25 cellular contexts compared by ENCODE assay signal in the genomic region with DNA sequence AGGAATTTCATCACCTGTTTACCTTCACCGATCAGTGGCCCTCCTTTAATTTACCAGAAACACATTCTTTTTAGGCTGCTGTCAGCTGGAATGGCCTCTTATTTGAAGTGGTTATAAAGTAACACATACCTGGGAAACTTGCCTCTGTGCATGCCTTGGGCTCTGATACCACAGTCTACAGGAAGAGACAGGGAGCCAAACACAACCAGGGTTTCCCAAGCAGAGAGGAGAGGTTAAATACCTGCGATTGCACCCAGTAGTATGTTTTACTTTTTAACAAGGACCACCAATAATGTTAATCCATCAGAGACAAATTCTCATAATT.
"Had no signal": no experiment of that assay in that cellular context is flagged by ENCODE, and none has a peak within 500 bp of the region (broad histone marks: within the 10 kb centered on the region; RNA-seq: fewer than 3 reads in every experiment).

No MANE protein-coding gene starts in this region.

- ATAC-seq: esophagus mucosa; gastrocnemius medialis; left colon; left ventricle myocardium superior; natural killer cell; sciatic nerve; stimulated activated naive CD8-positive, alpha-beta T cell treated with anti-CD3 and anti-CD28 coated beads, Interleukin-15, amount 100 ng/mL, for 72 hours had no signal

- H3K4me1 Mint-ChIP-seq: natural killer cell; stimulated activated naive CD8-positive, alpha-beta T cell treated with anti-CD3 and anti-CD28 coated beads, Interleukin-15, amount 100 ng/mL, for 72 hours had no signal

- H3K9me3 Mint-ChIP-seq: stimulated activated naive CD8-positive, alpha-beta T cell treated with anti-CD3 and anti-CD28 coated beads, Interleukin-15, amount 100 ng/mL, for 72 hours had no signal

- H3K4me1 ChIP-seq: gastrocnemius medialis, pancreas, right atrium auricular region, suprapubic skin, transverse colon had no signal

- H3K9me3 ChIP-seq: neutrophil, pancreas, suprapubic skin had no signal

- H3K36me3 ChIP-seq: gastrocnemius medialis, neutrophil, pancreas, right atrium auricular region, suprapubic skin, transverse colon had no signal

- H3K27me3 ChIP-seq: gastrocnemius medialis, neutrophil, pancreas, right atrium auricular region, transverse colon had no signal

- H3K4me3 ChIP-seq: gastrocnemius medialis, pancreas, right atrium auricular region, smooth muscle cell, suprapubic skin, transverse colon had no signal

- H3K27ac Mint-ChIP-seq: natural killer cell; stimulated activated naive CD8-positive, alpha-beta T cell treated with anti-CD3 and anti-CD28 coated beads, Interleukin-15, amount 100 ng/mL, for 72 hours had no signal

- H3K27ac ChIP-seq: epithelial cell of prostate, gastrocnemius medialis, neutrophil, right atrium auricular region, suprapubic skin, transverse colon had no signal

- H3K4me3 Mint-ChIP-seq: natural killer cell; stimulated activated naive CD8-positive, alpha-beta T cell treated with anti-CD3 and anti-CD28 coated beads, Interleukin-15, amount 100 ng/mL, for 72 hours had no signal

- DNase-seq: cerebellar nuclear complex; cortex of kidney; foreskin fibroblast; gastrocnemius medialis; head of caudate nucleus; kidney glomerular epithelial cell; left colon; left ventricle myocardium superior; mesenchymal stem cell; natural killer cell; pancreas; stimulated activated CD4-positive, alpha-beta T cell treated with anti-CD3 and anti-CD28 coated beads, Interleukin-12 subunit alpha, Interleukin-12 subunit beta, amount 100 ng/mL, for 4 hours; stimulated activated CD4-positive, alpha-beta T cell treated with anti-CD3 and anti-CD28 coated beads, Interleukin-1b, Interleukin-23, amount 100 ng/mL, for 48 hours; stimulated activated CD4-positive, alpha-beta T cell treated with anti-CD3 and anti-CD28 coated beads, Interleukin-4, amount 100 ng/mL, for 1 hour; stimulated activated CD8-positive, alpha-beta memory T cell treated with anti-CD3 and anti-CD28 coated beads, Interleukin-4, amount 100 ng/mL, for 48 hours; stimulated activated naive CD4-positive, alpha-beta T cell; stimulated activated naive CD8-positive, alpha-beta T cell treated with anti-CD3 and anti-CD28 coated beads, Interleukin-15, amount 100 ng/mL, for 72 hours; transverse colon had no signal

- H3K4me2 ChIP-seq: smooth muscle cell had no signal

- H3K36me3 Mint-ChIP-seq: natural killer cell had no signal
